17 cellular contexts compared by ENCODE assay signal in genomic region chr19:5143471-5144411, GRCh38.
DNase-seq lines count a peak whose midpoint lies in the region; ATAC-seq, FAIRE-seq and TF ChIP-seq lines count a peak whose summit lies in the region.
"Had no signal": no experiment of that assay in that cellular context is flagged by ENCODE, and none has a peak within 500 bp of the region (broad histone marks: within the 10 kb centered on the region; RNA-seq: fewer than 3 reads in every experiment).

No MANE protein-coding gene starts in this region.

- H3K9ac ChIP-seq in GM12878 (ENCODE audit: control insufficient read depth, insufficient read depth, low read length) (no peak overlapping the region), mesendoderm (ENCODE audit: low read length) (no peak overlapping the region)
- H3K9ac ChIP-seq: parathyroid adenoma had no signal

- H2BK120ac ChIP-seq in mesendoderm (ENCODE audit: low read depth, low read length) = no peak overlapping the region

- no peak overlapping the region for H4K5ac ChIP-seq in mesendoderm (ENCODE audit: low read length)

- H3K9me3 Mint-ChIP-seq in CD14-positive monocyte = peaks cover 0 to 2% (median 0%) of the 10 kb centered on the region in 7 donors
- no peaks in the 10 kb centered on the region for H3K9me3 Mint-ChIP-seq in nephron progenitor cell

- no peak for TF ChIP-seq CTCF in CD14-positive monocyte (IDR thresholded peaks at IDR 0.05)
- TF ChIP-seq CTCF in HEK293 (tag by site-specific recombination; IDR thresholded peaks at IDR 0.05) = no peak
- TF ChIP-seq CTCF in GM12878 (IDR thresholded peaks at IDR 0.05 in 2 of 3, conservative IDR thresholded peaks at IDR 0.05 in 1 of 3; ENCODE audit: control insufficient read depth in 2 of 3, extremely low read depth in 1 of 3, insufficient read depth in 1 of 3, low read depth in 3 of 3, low read length in 3 of 3) = no peak
- no peak for TF ChIP-seq CTCF in nephron progenitor cell (IDR thresholded peaks at IDR 0.05)

- RAD21 ChIA-PET in GM12878 (lab: Charles Lee; ENCODE audit: unreplicated experiment) = interaction anchor here (0.7 kb wide), 1 partner anchor 19 kb away, joined by 3 read pairs; no protein-coding TSS in a partner anchor

- CTCF ChIA-PET in HEK293 (lab: Yijun Ruan, JAX) (interaction anchor here (0.6 kb wide), 1 partner anchor 879 kb away, joined by 3 read pairs; no protein-coding TSS in a partner anchor), GM12878 (lab: Yijun Ruan, JAX) (interaction anchor here (0.8 to 1.2 kb wide), 2 partner anchors 13 to 86 kb away, joined by 3 read pairs; no protein-coding TSS in a partner anchor)

- H3K27me3 ChIP-seq in GM12878 (replicated peaks in 1 of 2; ENCODE audit: control insufficient read depth in 2 of 2, insufficient read depth in 2 of 2, low read length in 1 of 2) (no peaks in the 10 kb centered on the region), mesendoderm (ENCODE audit: insufficient read depth, low read length, poor library complexity) (no peaks in the 10 kb centered on the region)
- H3K27me3 ChIP-seq: SJSA1 had no signal

- no peaks in the 10 kb centered on the region for H3K4me1 ChIP-seq in HEK293 (ENCODE audit: control insufficient read depth, insufficient read depth, low read length)
- H3K4me1 ChIP-seq in GM12878 (ENCODE audit: control insufficient read depth, insufficient read depth, low read length) = peaks cover 10% of the 10 kb centered on the region
- H3K4me1 ChIP-seq in mesendoderm (ENCODE audit: control insufficient read depth, low read depth, low read length) = no peaks in the 10 kb centered on the region
- H3K4me1 ChIP-seq: parathyroid adenoma had no signal

- H3K4me3 Mint-ChIP-seq in CD14-positive monocyte (no peak overlapping the region), nephron progenitor cell (no peak overlapping the region)

- peak; percentile 46 for DNase-seq in CD14-positive monocyte (ENCODE audit: low spot score)
- DNase-seq in GM12878 (ENCODE audit: low read depth, low spot score) = no peak
- no peak for DNase-seq in nephron progenitor cell
- DNase-seq in amniotic stem cell (lab: John Stamatoyannopoulos, UW) = no peak
- DNase-seq in mesendoderm = no peak
- no peak for DNase-seq in NOMO-1 (lab: John Stamatoyannopoulos, UW; ENCODE audit: unreplicated experiment in 2 of 2)
- DNase-seq: activated CD8-positive, alpha-beta memory T cell treated with anti-CD3 and anti-CD28 coated beads for 24 hours; activated naive CD4-positive, alpha-beta T cell; AML-193; midbrain; NCI-H1105 had no signal

- H4K8ac ChIP-seq in mesendoderm (ENCODE audit: low read depth, low read length) = no peak overlapping the region

- no peak overlapping the region for H3K4me2 ChIP-seq in GM12878 (ENCODE audit: control insufficient read depth, insufficient read depth)
- H3K4me2 ChIP-seq in mesendoderm (ENCODE audit: low read length) = no peak overlapping the region

- H2AFZ ChIP-seq in GM12878 (ENCODE audit: control insufficient read depth, low read depth, low read length) = no peak overlapping the region
- H2AFZ ChIP-seq: parathyroid adenoma had no signal

- no peak overlapping the region for H3K23ac ChIP-seq in mesendoderm (ENCODE audit: low read length)

- peak; percentile 53 for TF ChIP-seq POLR2A in GM12878 (IDR thresholded peaks at IDR 0.05; ENCODE audit: low read depth, low read length)
- no peak for TF ChIP-seq POLR2A in GM18505 (IDR thresholded peaks at IDR 0.05; ENCODE audit: borderline replicate concordance, extremely low read depth, insufficient read depth, insufficient read length)

- no peak for FAIRE-seq in GM12878 (lab: Jason Lieb, UNC)
- FAIRE-seq: GM12892 had no signal

- BruUV-seq in GM12878 (replicated peaks; lab: Mats Ljungman, UMichigan) = no TSS peak

- H3K27me3 Mint-ChIP-seq in CD14-positive monocyte (ENCODE audit: low read depth in 3 of 3) (peaks cover 2 to 22% (median 10%) of the 10 kb centered on the region in 3 donors), nephron progenitor cell (ENCODE audit: low read depth, poor library complexity) (peaks cover 3% of the 10 kb centered on the region)

- TF ChIP-seq RAD21 in GM12878 (IDR thresholded peaks at IDR 0.05; ENCODE audit: insufficient read depth, low read depth, low read length) = no peak

- no peak overlapping the region for H3K18ac ChIP-seq in mesendoderm (ENCODE audit: low read length)

- peaks cover 18% of the 10 kb centered on the region for H3K4me1 Mint-ChIP-seq in CD14-positive monocyte
- no peaks in the 10 kb centered on the region for H3K4me1 Mint-ChIP-seq in nephron progenitor cell

- H3K36me3 ChIP-seq in HEK293 (ENCODE audit: control insufficient read depth in 2 of 2, insufficient read depth in 1 of 2, low read length in 2 of 2) = peaks cover 6 to 46% of the 10 kb centered on the region in 2 experiments; a peak in 2 of 3 replicates
- H3K36me3 ChIP-seq in GM12878 (ENCODE audit: control insufficient read depth in 2 of 2, insufficient read depth in 2 of 2, low read length in 1 of 2) = peaks cover 12 to 30% of the 10 kb centered on the region in 2 experiments
- H3K36me3 ChIP-seq in mesendoderm (ENCODE audit: control insufficient read depth, insufficient read depth, low read length) = no peaks in the 10 kb centered on the region

- H3K27ac Mint-ChIP-seq in CD14-positive monocyte (peak overlapping the region in 1 of 7 donors; percentile 16), nephron progenitor cell (peak overlapping the region; percentile 89)

- H3K56ac ChIP-seq in mesendoderm (ENCODE audit: low read length) = no peak overlapping the region

- no peak overlapping the region for H2AK5ac ChIP-seq in mesendoderm (ENCODE audit: low read length)

- no peak overlapping the region for H3K4ac ChIP-seq in mesendoderm (ENCODE audit: low read depth, low read length)

- 66% methylated on average over 26 of the region's 51 CpGs for WGBS in GM12878 (ENCODE audit: insufficient coverage, insufficient replicate concordance, low lambda C conversion rate, missing lambda C conversion rate)
- no CpG with 5 or more reads among the region's 51 CpGs for WGBS in mesendoderm (ENCODE audit: extremely low coverage, insufficient coverage, low lambda C conversion rate)

- POLR2A ChIA-PET in HEK293 (lab: Yijun Ruan, JAX) = no interaction called here
- POLR2A ChIA-PET in GM12878 (lab: Charles Lee) = no interaction called here

- H2BK5ac ChIP-seq in mesendoderm (ENCODE audit: low read length) = no peak overlapping the region

- ATAC-seq in GM12878 (peak; percentile 35), GM18505 (IDR thresholded peaks at IDR 0.05; ENCODE audit: unreplicated experiment) (no peak)

- no peak overlapping the region for H3K4me3 ChIP-seq in HEK293 (ENCODE audit: low read depth, low read length)
- no peak overlapping the region for H3K4me3 ChIP-seq in GM12878
- H3K4me3 ChIP-seq in mesendoderm (ENCODE audit: low read length) = no peak overlapping the region
- H3K4me3 ChIP-seq: SJSA1, thoracic aorta had no signal

- H3K79me2 ChIP-seq in GM12878 (ENCODE audit: control insufficient read depth, insufficient read depth, low read length) = peaks cover 12% of the 10 kb centered on the region
- no peaks in the 10 kb centered on the region for H3K79me2 ChIP-seq in mesendoderm (ENCODE audit: control insufficient read depth, insufficient read depth, low read length)
- H3K79me2 ChIP-seq: parathyroid adenoma had no signal

- intact Hi-C loops in CD14-positive monocyte (cut with micrococcal nuclease) = no loop called here
- intact Hi-C loops in GM12878 (cut with micrococcal nuclease; ENCODE audit: unreplicated experiment) = no loop called here

- no peak overlapping the region for H3K27ac ChIP-seq in HEK293 (ENCODE audit: extremely low read depth, low read depth, low read length)
- H3K27ac ChIP-seq in GM12878 (ENCODE audit: control insufficient read depth, insufficient read depth) = no peak overlapping the region
- no peak overlapping the region for H3K27ac ChIP-seq in mesendoderm (ENCODE audit: low read depth, low read length)
- H3K27ac ChIP-seq: parathyroid adenoma, SJSA1, thoracic aorta had no signal

- H3K79me1 ChIP-seq in mesendoderm (ENCODE audit: low read length) = no peaks in the 10 kb centered on the region

- H3K9me3 ChIP-seq in HEK293 (ENCODE audit: control insufficient read depth, insufficient read depth, low read depth, low read length) (no peaks in the 10 kb centered on the region), GM12878 (replicated peaks; ENCODE audit: control insufficient read depth, insufficient read depth, low read length) (no peaks in the 10 kb centered on the region)
- H3K9me3 ChIP-seq: SJSA1, thoracic aorta had no signal

- in situ Hi-C loops in GM12878 (cut with MboI) = no loop called here

- H4K20me1 ChIP-seq in GM12878 (ENCODE audit: control insufficient read depth, insufficient read depth) = no peaks in the 10 kb centered on the region

- no peak overlapping the region for H2BK15ac ChIP-seq in mesendoderm (replicated peaks; ENCODE audit: low read depth)

- no peak for TF ChIP-seq EP300 in GM12878 (IDR thresholded peaks at IDR 0.05; ENCODE audit: borderline replicate concordance in 1 of 2, control insufficient read depth in 1 of 2, low read depth in 2 of 2, low read length in 2 of 2)

- SMC1A ChIA-PET in GM12878 (lab: Charles Lee; ENCODE audit: uncharacterized antibody, unreplicated experiment) = no interaction called here

- peaks cover 74 to 100% of the 10 kb centered on the region in 2 donors for H3K36me3 Mint-ChIP-seq in CD14-positive monocyte
- H3K36me3 Mint-ChIP-seq in nephron progenitor cell (ENCODE audit: low read depth) = peaks cover 25% of the 10 kb centered on the region

TF ChIP-seq in HEK293, 187 proteins besides CTCF, POLR2A, EP300 and RAD21 (continues in another document):
- peak; percentile 83 for TF ChIP-seq ZIC2 (tag by site-specific recombination; IDR thresholded peaks at IDR 0.05)
- no peak for TF ChIP-seq TCF7L2 (IDR thresholded peaks at IDR 0.05; ENCODE audit: borderline replicate concordance, low read depth, low read length)
- TF ChIP-seq GLIS1 (tag by site-specific recombination; IDR thresholded peaks at IDR 0.05) = 0 out of 2 replicates have a peak, but pooled peaks have one; percentile 29
- TF ChIP-seq GLIS2 (tag by site-specific recombination; IDR thresholded peaks at IDR 0.05) = peak; percentile 34; the same call in 1 of the 2 replicates
- no peak for TF ChIP-seq HOXD13 (CRISPR knock-in tag; IDR thresholded peaks at IDR 0.05; ENCODE audit: borderline replicate concordance)

TF ChIP-seq in GM12878, 131 proteins besides CTCF, POLR2A, EP300 and RAD21 (continues in another document):
- TF ChIP-seq CHD4 (IDR thresholded peaks at IDR 0.05) (no peak), SIN3A (IDR thresholded peaks at IDR 0.05; ENCODE audit: low read depth, low read length) (no peak), USF2 (IDR thresholded peaks at IDR 0.05; ENCODE audit: borderline replicate concordance, low read depth, low read length) (peak; percentile 71), CHD2 (IDR thresholded peaks at IDR 0.05; ENCODE audit: borderline replicate concordance, low read depth, low read length) (no peak), SMAD5 (IDR thresholded peaks at IDR 0.05; ENCODE audit: low read depth) (no peak)
